8 cellular contexts compared by ENCODE assay signal in genomic region chr18:57748770-57749603, GRCh38. TPM values are rescaled to one million over a fixed set of nuclear protein-coding genes. Genes with fewer than 3 reads are reported as not detected.
DNase-seq lines count a peak whose midpoint lies in the region; ATAC-seq and TF ChIP-seq lines count a peak whose summit lies in the region.

No MANE protein-coding gene starts in this region.

- no peaks in the 10 kb centered on the region for H3K9me3 ChIP-seq in Panc1 (ENCODE audit: control insufficient read depth, insufficient read depth, low read depth, low read length)

- H3K27me3 ChIP-seq in Panc1 (ENCODE audit: control insufficient read depth, insufficient read depth, low read length) = no peaks in the 10 kb centered on the region

- H3K4me1 ChIP-seq in Panc1 (ENCODE audit: control insufficient read depth, insufficient read depth, low read length) = peaks cover 26% of the 10 kb centered on the region

- no peaks in the 10 kb centered on the region for H3K36me3 ChIP-seq in Panc1 (ENCODE audit: control insufficient read depth, insufficient read depth, low read length)

- no peak overlapping the region; a peak in 1 of 4 replicates for H3K4me3 ChIP-seq in Panc1 (ENCODE audit: low read depth in 2 of 2, low read length in 2 of 2)
- H3K4me3 ChIP-seq in coronary artery = no peak overlapping the region

- intact Hi-C loops in Panc1 (cut with micrococcal nuclease; ENCODE audit: unreplicated experiment) = no loop called here
- intact Hi-C loops in left colon (cut with DNase I, micrococcal nuclease) = no loop called here

- TF ChIP-seq CTCF in Panc1 (IDR thresholded peaks at IDR 0.05) (no peak), coronary artery (IDR thresholded peaks at IDR 0.05) (no peak)

- POLR2A ChIA-PET in Panc1 (lab: Charles Lee) = interaction anchor here (0.9 kb wide), 1 partner anchor 20 kb away, joined by 4 read pairs; no protein-coding TSS in a partner anchor

- CTCF ChIA-PET in Panc1 (lab: Charles Lee) = no interaction called here

- H3K27ac ChIP-seq in Panc1 (ENCODE audit: low read length) = peak overlapping the region; percentile 85
- H3K27ac ChIP-seq in coronary artery = no peak overlapping the region

- in situ Hi-C loops in Panc1 (cut with HindIII; ENCODE audit: low pct_unique_long_range_greater_than_20kb, low sequenced_read_pairs) = no loop called here

- ATAC-seq in GM19467 (IDR thresholded peaks at IDR 0.05; ENCODE audit: unreplicated experiment) (peak; percentile 93), HG03442 (IDR thresholded peaks at IDR 0.05; ENCODE audit: unreplicated experiment) (peak; percentile 87), Panc1 (peak; percentile 87), left colon (peak; percentile 82)

- DNase-seq in COR-L47 (lab: John Stamatoyannopoulos, UW) (peak; percentile 44), Panc1 (ENCODE audit: low read depth, low spot score) (no peak), left colon (peak in 1 of 2 donors; percentile 51), coronary artery (ENCODE audit: low spot score) (no peak), epidermal melanocyte (ENCODE audit: insufficient read length, low spot score) (no peak), globus pallidus (ENCODE audit: low spot score) (no peak)

- BruUV-seq in Panc1 (replicated peaks; lab: Mats Ljungman, UMichigan) = no TSS peak

RNA-seq across cellular contexts. Expression of gene ATP8B1, which starts 54.1 kb away (rescaled TPM):
- total RNA-seq in Panc1 (2021; ENCODE audit: unreplicated experiment) = 12.5 TPM
- polyA plus RNA-seq in Panc1 (2012; ENCODE audit: insufficient read length) = 6.0 TPM
- 100 to 1,000 TPM; 248 to 387 TPM for total RNA-seq in left colon

Comparison
In these comparisons a context has a peak if more than half of its experiments do, and no peak if none do; other contexts are left out.
1. RNA of gene ATP8B1, which starts 54.1 kb away (total RNA-seq): 248 to 387 TPM in left colon; 12.5 TPM in Panc1 (single experiment); every median in the first group is over 10 times any median in the second.
2. Peak in every context shown above with its lines, with median percentiles within 50 percentile points of each other: ATAC-seq.